1 cellular context compared by ENCODE assay signal in genomic region chr17:81328489-81328888, GRCh38.
A peak's percentile ranks its signal among the peaks of the same experiment; 100 is the strongest.
TF ChIP-seq lines count a peak whose summit lies in the region.

No MANE protein-coding gene starts in this region.

TF ChIP-seq in HepG2, 621 proteins besides CTCF, POLR2A, EP300 and RAD21 (continued from another document and continues in another):
- TF ChIP-seq NKX3-1 (CRISPR knock-in tag; IDR thresholded peaks at IDR 0.05) (no peak), STAG1 (CRISPR knock-in tag; IDR thresholded peaks at IDR 0.05) (no peak), ZZZ3 (CRISPR knock-in tag; IDR thresholded peaks at IDR 0.05; ENCODE audit: borderline replicate concordance) (no peak), PRMT3 (CRISPR knock-in tag; IDR thresholded peaks at IDR 0.05; ENCODE audit: borderline replicate concordance, low read depth) (no peak), PAXIP1 (CRISPR knock-in tag; conservative IDR thresholded peaks at IDR 0.05) (no peak), REL (CRISPR knock-in tag; conservative IDR thresholded peaks at IDR 0.05) (no peak), YEATS2 (CRISPR knock-in tag; IDR thresholded peaks at IDR 0.05; ENCODE audit: borderline replicate concordance) (0 out of 2 replicates have a peak, but pooled peaks have one; percentile 7), AGO2 (optimal IDR thresholded peaks at IDR 0.05; ENCODE audit: low read depth, low read length) (peak; percentile 33), MIER3 (CRISPR knock-in tag; IDR thresholded peaks at IDR 0.05; ENCODE audit: borderline replicate concordance) (no peak), ELF4 (CRISPR knock-in tag; IDR thresholded peaks at IDR 0.05; ENCODE audit: borderline replicate concordance) (no peak), PRDM10 (CRISPR knock-in tag; IDR thresholded peaks at IDR 0.05; ENCODE audit: low read depth) (peak; percentile 35; the same call in 1 of the 2 replicates), ZNF335 (CRISPR knock-in tag; IDR thresholded peaks at IDR 0.05) (no peak), ZFP91 (CRISPR knock-in tag; IDR thresholded peaks at IDR 0.05; ENCODE audit: borderline replicate concordance) (no peak), MIER2 (CRISPR knock-in tag; IDR thresholded peaks at IDR 0.05) (no peak), NFIB (CRISPR knock-in tag; IDR thresholded peaks at IDR 0.05; ENCODE audit: borderline replicate concordance) (no peak), HDAC6 (IDR thresholded peaks at IDR 0.05; ENCODE audit: low read depth, low read length) (no peak), PBX2 (CRISPR knock-in tag; IDR thresholded peaks at IDR 0.05) (no peak), ELK4 (CRISPR knock-in tag; IDR thresholded peaks at IDR 0.05; ENCODE audit: borderline replicate concordance) (no peak), ZNF670 (CRISPR knock-in tag; IDR thresholded peaks at IDR 0.05; ENCODE audit: borderline replicate concordance) (no peak), ZNF256 (CRISPR knock-in tag; conservative IDR thresholded peaks at IDR 0.05) (no peak), ARID4A (CRISPR knock-in tag; IDR thresholded peaks at IDR 0.05; ENCODE audit: borderline replicate concordance) (no peak), THYN1 (CRISPR knock-in tag; IDR thresholded peaks at IDR 0.05; ENCODE audit: borderline replicate concordance, low read depth) (no peak), SRSF4 (IDR thresholded peaks at IDR 0.05; ENCODE audit: low read depth, low read length, poor library complexity, severe bottlenecking) (no peak), JARID2 (CRISPR knock-in tag; IDR thresholded peaks at IDR 0.05; ENCODE audit: insufficient replicate concordance) (no peak), ZNF772 (CRISPR knock-in tag; IDR thresholded peaks at IDR 0.05) (no peak), BRD4 (CRISPR knock-in tag; IDR thresholded peaks at IDR 0.05) (no peak), KDM2A (CRISPR knock-in tag; IDR thresholded peaks at IDR 0.05; ENCODE audit: borderline replicate concordance, low read depth) (peak; percentile 14; the same call in 1 of the 2 replicates), MED13 (CRISPR knock-in tag; IDR thresholded peaks at IDR 0.05) (no peak), ZNF850 (CRISPR knock-in tag; conservative IDR thresholded peaks at IDR 0.05) (no peak), ZNF780A (CRISPR knock-in tag; IDR thresholded peaks at IDR 0.05) (no peak), MEF2D (CRISPR knock-in tag; IDR thresholded peaks at IDR 0.05) (no peak), ZNF530 (CRISPR knock-in tag; IDR thresholded peaks at IDR 0.05; ENCODE audit: low read depth) (no peak), ZNF3 (CRISPR knock-in tag; IDR thresholded peaks at IDR 0.05) (no peak), ZMAT5 (CRISPR knock-in tag; IDR thresholded peaks at IDR 0.05; ENCODE audit: borderline replicate concordance, low read depth) (no peak), MAF1 (CRISPR knock-in tag; IDR thresholded peaks at IDR 0.05; ENCODE audit: borderline replicate concordance) (no peak), ZNF160 (CRISPR knock-in tag; IDR thresholded peaks at IDR 0.05) (no peak), ATF7-NPFF (CRISPR knock-in tag; IDR thresholded peaks at IDR 0.05; ENCODE audit: low read depth) (no peak), ZNF770 (CRISPR knock-in tag; IDR thresholded peaks at IDR 0.05) (no peak), ZNF263 (CRISPR knock-in tag; IDR thresholded peaks at IDR 0.05) (no peak), MAFK (conservative IDR thresholded peaks at IDR 0.05 in 1 of 2, IDR thresholded peaks at IDR 0.05 in 1 of 2; ENCODE audit: low read length in 2 of 2) (no peak), GMEB2 (CRISPR knock-in tag; IDR thresholded peaks at IDR 0.05; ENCODE audit: low read depth) (no peak), NFRKB (IDR thresholded peaks at IDR 0.05) (no peak), KMT2B (CRISPR knock-in tag; IDR thresholded peaks at IDR 0.05) (0 out of 2 replicates have a peak, but pooled peaks have one; percentile 26), MTF2 (CRISPR knock-in tag; IDR thresholded peaks at IDR 0.05; ENCODE audit: borderline replicate concordance) (no peak), NR2F1 (CRISPR knock-in tag; IDR thresholded peaks at IDR 0.05) (no peak), ZC3H13 (CRISPR knock-in tag; IDR thresholded peaks at IDR 0.05) (no peak), KLF11 (CRISPR knock-in tag; IDR thresholded peaks at IDR 0.05) (no peak), ZNF782 (CRISPR knock-in tag; IDR thresholded peaks at IDR 0.05; ENCODE audit: borderline replicate concordance) (no peak)
